ENCODE assay signal across 8 cellular contexts in the genomic region with DNA sequence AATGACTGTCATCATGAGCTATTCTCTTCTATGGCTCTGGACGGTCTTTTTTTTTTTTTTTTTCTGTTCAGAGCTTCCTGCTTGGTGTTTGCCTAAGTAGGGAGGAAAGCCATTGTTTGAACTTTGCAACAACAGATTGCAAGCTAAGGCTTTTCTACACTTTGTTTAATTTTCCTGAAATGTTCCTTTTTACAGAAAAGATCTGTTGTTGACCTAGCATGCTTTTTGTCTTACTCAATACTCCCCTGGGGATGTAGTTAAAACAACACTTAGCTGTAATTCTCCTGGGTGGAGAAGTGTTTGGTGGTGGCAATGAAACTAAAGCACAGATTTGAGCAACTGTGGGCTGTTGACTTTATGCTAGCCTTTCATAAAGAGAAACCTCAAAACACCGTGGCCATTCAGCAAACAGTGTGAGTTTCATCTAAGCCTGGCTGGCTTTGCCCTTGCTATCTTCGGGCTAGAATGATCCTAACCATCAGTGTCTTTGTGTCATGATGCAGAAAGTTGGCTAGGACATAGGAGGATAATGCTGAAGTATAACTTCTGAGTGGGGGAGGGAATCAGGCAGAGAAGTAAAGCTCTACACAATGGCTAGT.
DNase-seq lines count a peak whose midpoint lies in the region; ATAC-seq and TF ChIP-seq lines count a peak whose summit lies in the region.

No MANE protein-coding gene starts in this region.

- TF ChIP-seq POLR2A in erythroblast (IDR thresholded peaks at IDR 0.05; ENCODE audit: low read length), result no peak

- H3K9me3 ChIP-seq in left lung, result no peaks in the 10 kb centered on the region

- no peak overlapping the region for H3K4me3 ChIP-seq in AG09309 (ENCODE audit: control insufficient read depth, low read depth, low read length)
- peak overlapping the region; percentile 5; the same call in 1 of the 2 replicates for H3K4me3 ChIP-seq in WI38 (ENCODE audit: low read depth, low read length)
- H3K4me3 ChIP-seq in left lung, result no peak overlapping the region

- no peak for TF ChIP-seq CTCF in AG09309 (IDR thresholded peaks at IDR 0.05; ENCODE audit: control insufficient read depth, insufficient read depth, low read depth, low read length, missing control alignments)
- no peak for TF ChIP-seq CTCF in WI38 (IDR thresholded peaks at IDR 0.05; ENCODE audit: low read depth, low read length)
- no peak for TF ChIP-seq CTCF in left lung (IDR thresholded peaks at IDR 0.05)

- ATAC-seq in GM18907 (IDR thresholded peaks at IDR 0.05; ENCODE audit: unreplicated experiment) (peak; percentile 92), HG03095 (IDR thresholded peaks at IDR 0.05; ENCODE audit: unreplicated experiment) (peak; percentile 71), left lung (peak; percentile 58)

- intact Hi-C loops in left lung (cut with DNase I), result no loop called here

- H3K27ac ChIP-seq in left lung, result peak overlapping the region; percentile 67 to 85

- H3K4me1 ChIP-seq in left lung, result peaks cover 18 to 77% of the 10 kb centered on the region in 2 donors

- H3K27me3 ChIP-seq in left lung, result no peaks in the 10 kb centered on the region

- peak; percentile 58 for DNase-seq in AG09309 (ENCODE audit: low read depth)
- no peak for DNase-seq in left lung
- no peak for DNase-seq in NAMALWA (ENCODE audit: low spot score)
- no peak for DNase-seq in amygdala (lab: John Stamatoyannopoulos, UW)
- DNase-seq in erythroblast (lab: John Stamatoyannopoulos, UW), result no peak

- H3K36me3 ChIP-seq in left lung, result no peaks in the 10 kb centered on the region
